Comparison of ENCODE assay signal across 10 cellular contexts in the genomic region with DNA sequence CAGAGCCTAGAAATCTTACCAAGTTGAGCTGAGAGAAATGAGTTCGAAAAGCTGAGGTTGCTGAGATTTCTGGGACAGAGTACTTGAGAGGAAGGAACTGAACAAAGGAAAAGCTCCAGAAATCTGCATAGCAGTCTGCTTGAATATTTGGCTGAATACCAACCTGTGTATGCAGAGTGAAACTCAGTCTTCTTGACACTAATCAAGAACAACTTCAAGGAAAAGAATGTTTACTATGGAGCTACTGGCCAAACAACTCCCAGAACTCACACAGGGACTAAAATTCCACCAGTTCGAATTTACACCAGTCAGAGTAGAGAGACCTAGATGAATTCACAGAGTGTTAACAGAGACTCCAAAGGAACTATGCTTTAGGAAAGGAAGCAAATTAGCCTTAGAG.
DNase-seq lines count a peak whose midpoint lies in the region; ATAC-seq and TF ChIP-seq lines count a peak whose summit lies in the region.
"Had no signal": no experiment of that assay in that cellular context is flagged by ENCODE, and none has a peak within 500 bp of the region (broad histone marks: within the 10 kb centered on the region; RNA-seq: fewer than 3 reads in every experiment).

No MANE protein-coding gene starts in this region.

- in situ Hi-C loops in mammary epithelial cell (cut with MboI; ENCODE audit: low sequenced_read_pairs in 2 of 2), result no loop called here

- H3K79me2 ChIP-seq in mammary epithelial cell (ENCODE audit: insufficient read depth, low read length), result no peaks in the 10 kb centered on the region

- intact Hi-C loops in MCF 10A (cut with micrococcal nuclease), result no loop called here
- intact Hi-C loops in mammary epithelial cell (cut with micrococcal nuclease), result no loop called here
- intact Hi-C loops in dendritic cell treated with granulocyte-macrophage colony-stimulating factor and Interleukin-4, amounts not matched to agents 40 ng/mL and 50 ng/mL, for 4 days (cut with micrococcal nuclease), result no loop called here
- intact Hi-C loops in CD4-positive, alpha-beta memory T cell (cut with micrococcal nuclease), result no loop called here

- H3K4me1 Mint-ChIP-seq in MCF 10A (ENCODE audit: insufficient read depth, unreplicated experiment), result peaks cover 6% of the 10 kb centered on the region
- H3K4me1 Mint-ChIP-seq in dendritic cell treated with granulocyte-macrophage colony-stimulating factor and Interleukin-4, amounts not matched to agents 40 ng/mL and 50 ng/mL, for 4 days (ENCODE audit: low read depth), result peaks cover 11% of the 10 kb centered on the region
- peaks cover 7% of the 10 kb centered on the region for H3K4me1 Mint-ChIP-seq in stimulated activated memory B cell treated with anti-CD40 and anti-IgM and Interleukin-4, amounts not matched to agents 10 μg/mL and 1 μg/mL and 100 μg/mL, for 72 hours
- H3K4me1 Mint-ChIP-seq in CD4-positive, alpha-beta memory T cell, result peaks cover 0 to 2% (median under 1%) of the 10 kb centered on the region in 4 donors

- no peak for ATAC-seq in stimulated activated memory B cell treated with anti-CD40 and anti-IgM and Interleukin-4, amounts not matched to agents 10 μg/mL and 1 μg/mL and 100 μg/mL, for 72 hours
- no peak for ATAC-seq in HG03521 (IDR thresholded peaks at IDR 0.05; ENCODE audit: unreplicated experiment)

- no peak overlapping the region for H2AFZ ChIP-seq in mammary epithelial cell (ENCODE audit: low read depth, low read length)

- no peaks in the 10 kb centered on the region for H3K27me3 Mint-ChIP-seq in MCF 10A (ENCODE audit: insufficient read depth, unreplicated experiment)
- H3K27me3 Mint-ChIP-seq in dendritic cell treated with granulocyte-macrophage colony-stimulating factor and Interleukin-4, amounts not matched to agents 40 ng/mL and 50 ng/mL, for 4 days, result no peaks in the 10 kb centered on the region
- H3K27me3 Mint-ChIP-seq in stimulated activated memory B cell treated with anti-CD40 and anti-IgM and Interleukin-4, amounts not matched to agents 10 μg/mL and 1 μg/mL and 100 μg/mL, for 72 hours, result no peaks in the 10 kb centered on the region
- no peaks in the 10 kb centered on the region for H3K27me3 Mint-ChIP-seq in CD4-positive, alpha-beta memory T cell

- dilution Hi-C loops in mammary epithelial cell (cut with HindIII; ENCODE audit: low sequenced_read_pairs), result no loop called here

- H3K9ac ChIP-seq in mammary epithelial cell (ENCODE audit: insufficient read depth, low read length), result no peak overlapping the region

- WGBS in mammary epithelial cell (ENCODE audit: low coverage, missing lambda C conversion rate), result 86% methylated on average over 2 of the region's 2 CpGs

- peak overlapping the region; percentile 29 for H3K27ac Mint-ChIP-seq in MCF 10A (ENCODE audit: low read depth, unreplicated experiment)
- peak overlapping the region; percentile 33 for H3K27ac Mint-ChIP-seq in dendritic cell treated with granulocyte-macrophage colony-stimulating factor and Interleukin-4, amounts not matched to agents 40 ng/mL and 50 ng/mL, for 4 days
- H3K27ac Mint-ChIP-seq in stimulated activated memory B cell treated with anti-CD40 and anti-IgM and Interleukin-4, amounts not matched to agents 10 μg/mL and 1 μg/mL and 100 μg/mL, for 72 hours, result peak overlapping the region; percentile 23
- H3K27ac Mint-ChIP-seq in CD4-positive, alpha-beta memory T cell, result peak overlapping the region in 3 of 7 donors; percentile 42 to 83 (median 61)

- no peak overlapping the region for H3K27ac ChIP-seq in mammary epithelial cell (ENCODE audit: insufficient read depth, low read depth, low read length)
- H3K27ac ChIP-seq in CD4-positive, alpha-beta memory T cell (ENCODE audit: low read depth, low read length), result no peak overlapping the region

- H3K27me3 ChIP-seq in mammary epithelial cell (ENCODE audit: insufficient read depth, low read length), result no peaks in the 10 kb centered on the region
- H3K27me3 ChIP-seq in CD4-positive, alpha-beta memory T cell (ENCODE audit: insufficient read depth, low read length), result no peaks in the 10 kb centered on the region

- no peaks in the 10 kb centered on the region for H3K9me3 ChIP-seq in mammary epithelial cell (replicated peaks; ENCODE audit: insufficient read depth, low read length)
- no peaks in the 10 kb centered on the region for H3K9me3 ChIP-seq in CD4-positive, alpha-beta memory T cell (ENCODE audit: control insufficient read depth in 1 of 2, low read length in 2 of 2)

- no peak overlapping the region for H3K4me3 ChIP-seq in mammary epithelial cell (replicated peaks in 1 of 3; ENCODE audit: insufficient read depth in 1 of 3, low read depth in 2 of 3, low read length in 3 of 3)
- H3K4me3 ChIP-seq in CD4-positive, alpha-beta memory T cell (ENCODE audit: low read length in 2 of 2), result no peak overlapping the region

- TF ChIP-seq CTCF in MCF 10A (IDR thresholded peaks at IDR 0.05; ENCODE audit: unreplicated experiment) (no peak), mammary epithelial cell (conservative IDR thresholded peaks at IDR 0.05 in 1 of 2, IDR thresholded peaks at IDR 0.05 in 1 of 2; ENCODE audit: extremely low read depth in 1 of 2, insufficient read depth in 1 of 2, low read depth in 1 of 2, low read length in 2 of 2) (no peak)

- DNase-seq in MCF 10A (ENCODE audit: unreplicated experiment) (no peak), mammary epithelial cell (no peak), kidney tubule cell (ENCODE audit: low spot score) (peak; percentile 13), activated gamma-delta T cell treated with Interleukin-2 at 50 U/mL for 16 hours (no peak)
- DNase-seq in CD4-positive, alpha-beta memory T cell, result no peak
- DNase-seq: left cardiac atrium, NCI-H1694 treated with DMSO at 0.1 percent for 48 hours had no signal

- CTCF ChIA-PET in MCF 10A (lab: Yijun Ruan, JAX) (interaction anchor here (0.5 to 0.6 kb wide), 3 partner anchors 9 to 200 kb away, joined by 3 read pairs; no protein-coding TSS in a partner anchor), mammary epithelial cell (lab: Charles Lee; ENCODE audit: low non-redundant PET) (no interaction called here)
- CTCF ChIA-PET in CD4-positive, alpha-beta memory T cell (lab: Charles Lee; ENCODE audit: partially characterized antibody), result no interaction called here

- no peak overlapping the region for H3K4me2 ChIP-seq in mammary epithelial cell (ENCODE audit: insufficient read depth, low read depth, low read length)

- no peaks in the 10 kb centered on the region for H3K9me3 Mint-ChIP-seq in MCF 10A (ENCODE audit: unreplicated experiment)
- H3K9me3 Mint-ChIP-seq in dendritic cell treated with granulocyte-macrophage colony-stimulating factor and Interleukin-4, amounts not matched to agents 40 ng/mL and 50 ng/mL, for 4 days, result no peaks in the 10 kb centered on the region
- H3K9me3 Mint-ChIP-seq in stimulated activated memory B cell treated with anti-CD40 and anti-IgM and Interleukin-4, amounts not matched to agents 10 μg/mL and 1 μg/mL and 100 μg/mL, for 72 hours, result no peaks in the 10 kb centered on the region
- no peaks in the 10 kb centered on the region for H3K9me3 Mint-ChIP-seq in CD4-positive, alpha-beta memory T cell

- peaks cover 8% of the 10 kb centered on the region for H3K36me3 ChIP-seq in mammary epithelial cell (ENCODE audit: insufficient read depth, low read length)
- H3K36me3 ChIP-seq in CD4-positive, alpha-beta memory T cell (ENCODE audit: insufficient read depth, low read length), result peaks cover 8% of the 10 kb centered on the region

- no peaks in the 10 kb centered on the region for H3K4me1 ChIP-seq in mammary epithelial cell (ENCODE audit: insufficient read depth, low read length)
- H3K4me1 ChIP-seq in CD4-positive, alpha-beta memory T cell (ENCODE audit: insufficient read depth, low read length), result no peaks in the 10 kb centered on the region

- H4K20me1 ChIP-seq in mammary epithelial cell (ENCODE audit: insufficient read depth, low read length), result no peaks in the 10 kb centered on the region

- POLR2A ChIA-PET in MCF 10A (lab: Yijun Ruan, JAX), result no interaction called here
- POLR2A ChIA-PET in CD4-positive, alpha-beta memory T cell (lab: Charles Lee; ENCODE audit: partially characterized antibody), result no interaction called here

- BruUV-seq in MCF 10A (replicated peaks; lab: Mats Ljungman, UMichigan) (no TSS peak), mammary epithelial cell (replicated peaks; lab: Mats Ljungman, UMichigan) (no TSS peak)

- H3K4me3 Mint-ChIP-seq in MCF 10A (ENCODE audit: unreplicated experiment), result no peak overlapping the region
- no peak overlapping the region for H3K4me3 Mint-ChIP-seq in dendritic cell treated with granulocyte-macrophage colony-stimulating factor and Interleukin-4, amounts not matched to agents 40 ng/mL and 50 ng/mL, for 4 days
- no peak overlapping the region for H3K4me3 Mint-ChIP-seq in stimulated activated memory B cell treated with anti-CD40 and anti-IgM and Interleukin-4, amounts not matched to agents 10 μg/mL and 1 μg/mL and 100 μg/mL, for 72 hours
- no peak overlapping the region for H3K4me3 Mint-ChIP-seq in CD4-positive, alpha-beta memory T cell

- peaks cover 48% of the 10 kb centered on the region for H3K36me3 Mint-ChIP-seq in MCF 10A (ENCODE audit: insufficient read depth, unreplicated experiment)
- H3K36me3 Mint-ChIP-seq in dendritic cell treated with granulocyte-macrophage colony-stimulating factor and Interleukin-4, amounts not matched to agents 40 ng/mL and 50 ng/mL, for 4 days (ENCODE audit: low read depth), result peaks cover 74% of the 10 kb centered on the region
- H3K36me3 Mint-ChIP-seq in stimulated activated memory B cell treated with anti-CD40 and anti-IgM and Interleukin-4, amounts not matched to agents 10 μg/mL and 1 μg/mL and 100 μg/mL, for 72 hours, result peaks cover 68% of the 10 kb centered on the region
- H3K36me3 Mint-ChIP-seq in CD4-positive, alpha-beta memory T cell, result peaks cover 30 to 49% of the 10 kb centered on the region in 2 donors
